In genomic region chr3:168053115-168053514, GRCh38 we compare ENCODE assay signal across 16 cellular contexts. TPM values are rescaled to one million over a fixed set of nuclear protein-coding genes. Genes with fewer than 3 reads are reported as not detected.
A peak's percentile ranks its signal among the peaks of the same experiment; 100 is the strongest.
DNase-seq lines count a peak whose midpoint lies in the region; ATAC-seq, FAIRE-seq and TF ChIP-seq lines count a peak whose summit lies in the region.
"Had no signal": no experiment of that assay in that cellular context is flagged by ENCODE, and none has a peak within 500 bp of the region (broad histone marks: within the 10 kb centered on the region; RNA-seq: fewer than 3 reads in every experiment).

No MANE protein-coding gene starts in this region.

- POLR2A ChIA-PET in HEK293 (lab: Yijun Ruan, JAX), result no interaction called here

- H3K4me3 ChIP-seq in HEK293 (ENCODE audit: low read depth, low read length) (no peak overlapping the region), astrocyte of the cerebellum (ENCODE audit: low read depth, low read length) (no peak overlapping the region), keratinocyte (ENCODE audit: control insufficient read depth in 2 of 3, extremely low read depth in 1 of 3, insufficient read depth in 2 of 3, low read depth in 1 of 3, low read length in 3 of 3) (no peak overlapping the region)
- H3K4me3 ChIP-seq: ovary had no signal

- ATAC-seq in GM19452 (IDR thresholded peaks at IDR 0.05; ENCODE audit: unreplicated experiment) (no peak), HG02884 (IDR thresholded peaks at IDR 0.05; ENCODE audit: unreplicated experiment) (no peak), HG03342 (IDR thresholded peaks at IDR 0.05; ENCODE audit: unreplicated experiment) (no peak)
- ATAC-seq: activated CD4-positive, alpha-beta T cell treated with anti-CD3 and anti-CD28 coated beads for 36 hours; effector memory CD8-positive, alpha-beta T cell; stimulated activated memory B cell treated with anti-CD40 and anti-IgM and Interleukin-4, amounts not matched to agents 10 μg/mL and 1 μg/mL and 100 μg/mL, for 72 hours had no signal

- TF ChIP-seq CTCF in HEK293 (tag by site-specific recombination; IDR thresholded peaks at IDR 0.05), result no peak
- peak; percentile 16 for TF ChIP-seq CTCF in astrocyte of the cerebellum (IDR thresholded peaks at IDR 0.05; ENCODE audit: low read depth, low read length, missing control alignments)
- peak in 2 of 3 experiments; percentile 7 to 13 for TF ChIP-seq CTCF in keratinocyte (optimal IDR thresholded peaks at IDR 0.05 in 1 of 3, IDR thresholded peaks at IDR 0.05 in 1 of 3, conservative IDR thresholded peaks at IDR 0.05 in 1 of 3; ENCODE audit: extremely low read depth in 1 of 3, insufficient read depth in 2 of 3, low read length in 3 of 3)

- H3K9me1 ChIP-seq in keratinocyte (ENCODE audit: control insufficient read depth, extremely low read depth, insufficient read depth, low read length), result no peaks in the 10 kb centered on the region

- no peak overlapping the region for H3K9ac ChIP-seq in keratinocyte (ENCODE audit: control insufficient read depth, extremely low read depth, insufficient read depth, low read length)

- H3K9me3 ChIP-seq in HEK293 (ENCODE audit: control insufficient read depth, insufficient read depth, low read depth, low read length), result no peaks in the 10 kb centered on the region
- H3K9me3 ChIP-seq in keratinocyte (ENCODE audit: control insufficient read depth, low read depth, low read length), result no peaks in the 10 kb centered on the region
- H3K9me3 ChIP-seq: ovary had no signal

- in situ Hi-C loops in astrocyte of the cerebellum (cut with HindIII; ENCODE audit: low sequenced_read_pairs), result no loop called here

- no peak for FAIRE-seq in keratinocyte (lab: Jason Lieb, UNC)
- FAIRE-seq: G401.6 had no signal

- H3K4me1 ChIP-seq in HEK293 (ENCODE audit: control insufficient read depth, insufficient read depth, low read length), result 0 out of 2 replicates have a peak, but pooled peaks cover 6% of the 10 kb centered on the region
- H3K4me1 ChIP-seq in keratinocyte (ENCODE audit: control insufficient read depth, extremely low read depth, insufficient read depth, low read length), result no peaks in the 10 kb centered on the region

- H3K27ac ChIP-seq in HEK293 (ENCODE audit: extremely low read depth, low read depth, low read length) (no peak overlapping the region), keratinocyte (ENCODE audit: control insufficient read depth, insufficient read depth, low read length) (no peak overlapping the region)
- H3K27ac ChIP-seq: ovary had no signal

- peak; percentile 24 for DNase-seq in AG20443 (ENCODE audit: low spot score)
- DNase-seq in astrocyte of the cerebellum (ENCODE audit: low read depth), result no peak
- no peak for DNase-seq in keratinocyte (ENCODE audit: low read depth, low spot score)
- no peak for DNase-seq in stimulated activated CD4-positive, alpha-beta T cell treated with anti-CD3 and anti-CD28 coated beads, Interleukin-12 subunit alpha, Interleukin-12 subunit beta, amount 100 ng/mL, for 4 hours
- DNase-seq: activated CD4-positive, alpha-beta T cell treated with anti-CD3 and anti-CD28 coated beads for 36 hours; activated T-cell treated with anti-CD3 and anti-CD28 coated beads, Interleukin-2, amount 50 U/mL, for 1 hour; CD4-positive, CD25-positive, alpha-beta regulatory T cell; effector memory CD8-positive, alpha-beta T cell; OCI-M1; ovary had no signal

- dilution Hi-C loops in keratinocyte (cut with MboI; ENCODE audit: extremely low pct_ligation_motif_present, low sequenced_read_pairs), result no loop called here

- CTCF ChIA-PET in HEK293 (lab: Yijun Ruan, JAX), result interaction anchor here (0.5 to 2.5 kb wide), 9 partner anchors 9 to 794 kb away, joined by 3 to 25 read pairs (median 4); no protein-coding TSS in a partner anchor

- H3K27me3 ChIP-seq in keratinocyte (ENCODE audit: control insufficient read depth, extremely low read depth, insufficient read depth, low read length), result no peaks in the 10 kb centered on the region
- H3K27me3 ChIP-seq: ovary had no signal

- peaks cover 26% of the 10 kb centered on the region for H3K79me2 ChIP-seq in keratinocyte (ENCODE audit: control insufficient read depth, insufficient read depth, low read length)

- H3K4me2 ChIP-seq in keratinocyte (ENCODE audit: control insufficient read depth, extremely low read depth, insufficient read depth, low read depth, low read length), result no peak overlapping the region

- no peak overlapping the region for H2AFZ ChIP-seq in keratinocyte (ENCODE audit: control insufficient read depth, low read length)

- no peaks in the 10 kb centered on the region for H4K20me1 ChIP-seq in keratinocyte (ENCODE audit: control insufficient read depth, extremely low read depth, insufficient read depth, low read length)

- H3K36me3 ChIP-seq in HEK293 (ENCODE audit: control insufficient read depth in 2 of 2, insufficient read depth in 1 of 2, low read length in 2 of 2), result no peaks in the 10 kb centered on the region
- H3K36me3 ChIP-seq in keratinocyte (ENCODE audit: control insufficient read depth in 2 of 2, extremely low read depth in 1 of 2, insufficient read depth in 2 of 2, low read length in 2 of 2), result no peaks in the 10 kb centered on the region
- H3K36me3 ChIP-seq: ovary had no signal

TF ChIP-seq in HEK293, 187 proteins besides CTCF, POLR2A, EP300 and RAD21:
- TF ChIP-seq PRDM1 (tag by site-specific recombination; IDR thresholded peaks at IDR 0.05) (peak; percentile 27; the same call in 1 of the 2 replicates), HIC1 (tag by site-specific recombination; IDR thresholded peaks at IDR 0.05) (no peak)

RNA-seq across cellular contexts. Expression of gene GOLIM4, which starts 42.6 kb away (rescaled TPM):
- 6.5 to 24.8 TPM (median 13.4 TPM) in 3 replicates for polyA plus RNA-seq in keratinocyte
- polyA plus RNA-seq in keratinocyte (2011; ENCODE audit: low read depth), result 45.2 TPM
- polyA plus RNA-seq in keratinocyte (2011; cell fraction: cytosol; rRNA removed), result 8.8 and 9.4 TPM in 2 replicates
- 23.1 and 28.8 TPM in 2 replicates for polyA plus RNA-seq in keratinocyte (2011; cell fraction: nucleus; rRNA removed)
- 6.8 and 26.7 TPM in 2 replicates for polyA plus RNA-seq in keratinocyte (2012; ENCODE audit: low replicate concordance)
- polyA minus RNA-seq in keratinocyte, result 7.5 to 17.7 TPM (median 14.8 TPM) in 3 replicates
- polyA minus RNA-seq in keratinocyte (2011; cell fraction: cytosol; rRNA and poly(A)+ RNA removed), result 13.2 TPM
- 13.8 and 27.1 TPM in 2 replicates for polyA minus RNA-seq in keratinocyte (2011; cell fraction: nucleus; rRNA and poly(A)+ RNA removed)
- polyA plus RNA-seq: CD4-positive, CD25-positive, alpha-beta regulatory T cell had no signal
